1 cellular context compared by ENCODE assay signal in genomic region chr12:10211975-10212622, GRCh38.
TF ChIP-seq lines count a peak whose summit lies in the region.

No MANE protein-coding gene starts in this region.

TF ChIP-seq in HepG2, 621 proteins besides CTCF, POLR2A, EP300 and RAD21 (continued from another document):
- TF ChIP-seq LRRFIP1 (CRISPR knock-in tag; conservative IDR thresholded peaks at IDR 0.05) (no peak), PATZ1 (CRISPR knock-in tag; IDR thresholded peaks at IDR 0.05) (peak; percentile 81), ZBTB4 (CRISPR knock-in tag; IDR thresholded peaks at IDR 0.05; ENCODE audit: borderline replicate concordance) (0 out of 2 replicates have a peak, but pooled peaks have one; percentile 17), ELK4 (CRISPR knock-in tag; IDR thresholded peaks at IDR 0.05; ENCODE audit: borderline replicate concordance) (no peak), RFXAP (CRISPR knock-in tag; IDR thresholded peaks at IDR 0.05; ENCODE audit: borderline replicate concordance) (0 out of 2 replicates have a peak, but pooled peaks have one; percentile 53), REPIN1 (CRISPR knock-in tag; IDR thresholded peaks at IDR 0.05; ENCODE audit: borderline replicate concordance, low read depth) (0 out of 2 replicates have a peak, but pooled peaks have one; percentile 59), SUZ12 (IDR thresholded peaks at IDR 0.05; ENCODE audit: low read depth, low read length) (no peak), PHF8 (CRISPR knock-in tag; IDR thresholded peaks at IDR 0.05) (peak; percentile 60; the same call in 1 of the 2 replicates), ZNF550 (CRISPR knock-in tag; IDR thresholded peaks at IDR 0.05; ENCODE audit: borderline replicate concordance) (no peak), HINFP (CRISPR knock-in tag; IDR thresholded peaks at IDR 0.05; ENCODE audit: low read depth) (0 out of 2 replicates have a peak, but pooled peaks have one; percentile 14), KLF16 (CRISPR knock-in tag; IDR thresholded peaks at IDR 0.05) (peak in 1 of 2 experiments; percentile 56; a peak in 1 of 4 replicates), HNRNPH1 (optimal IDR thresholded peaks at IDR 0.05; ENCODE audit: low read depth, low read length) (no peak), NFE2L1 (CRISPR knock-in tag; IDR thresholded peaks at IDR 0.05; ENCODE audit: borderline replicate concordance) (no peak), STAT6 (CRISPR knock-in tag; IDR thresholded peaks at IDR 0.05; ENCODE audit: borderline replicate concordance) (no peak), ZSCAN22 (CRISPR knock-in tag; IDR thresholded peaks at IDR 0.05) (no peak), BCL6 (CRISPR knock-in tag; IDR thresholded peaks at IDR 0.05) (peak; percentile 75), KLF6 (CRISPR knock-in tag; IDR thresholded peaks at IDR 0.05) (0 out of 2 replicates have a peak, but pooled peaks have one; percentile 48), CREB3 (CRISPR knock-in tag; IDR thresholded peaks at IDR 0.05) (0 out of 2 replicates have a peak, but pooled peaks have one; percentile 61), ZNF414 (CRISPR knock-in tag; IDR thresholded peaks at IDR 0.05) (0 out of 2 replicates have a peak, but pooled peaks have one; percentile 40), ZNF780A (CRISPR knock-in tag; IDR thresholded peaks at IDR 0.05) (no peak), ZNF570 (CRISPR knock-in tag; IDR thresholded peaks at IDR 0.05; ENCODE audit: borderline replicate concordance) (no peak), PAWR (CRISPR knock-in tag; IDR thresholded peaks at IDR 0.05; ENCODE audit: borderline replicate concordance) (no peak), ZFY (CRISPR knock-in tag; IDR thresholded peaks at IDR 0.05) (peak; percentile 49; the same call in 1 of the 2 replicates), ARNT2 (CRISPR knock-in tag; IDR thresholded peaks at IDR 0.05; ENCODE audit: low read depth) (peak; percentile 74), ONECUT2 (CRISPR knock-in tag; IDR thresholded peaks at IDR 0.05) (no peak), FOXP4 (CRISPR knock-in tag; IDR thresholded peaks at IDR 0.05) (peak; percentile 70), HNRNPK (IDR thresholded peaks at IDR 0.05; ENCODE audit: low read depth, low read length, poor library complexity, severe bottlenecking) (no peak), KLF11 (CRISPR knock-in tag; IDR thresholded peaks at IDR 0.05) (0 out of 2 replicates have a peak, but pooled peaks have one; percentile 22), ISL2 (CRISPR knock-in tag; IDR thresholded peaks at IDR 0.05) (peak; percentile 41; the same call in 1 of the 2 replicates), RBAK (CRISPR knock-in tag; IDR thresholded peaks at IDR 0.05) (no peak), ZFP36 (IDR thresholded peaks at IDR 0.05; ENCODE audit: borderline replicate concordance, low read depth, low read length, partially characterized antibody) (no peak), REST (IDR thresholded peaks at IDR 0.05; ENCODE audit: borderline replicate concordance in 1 of 2, low read depth in 1 of 2, low read length in 2 of 2) (no peak)
